Comparison of ENCODE assay signal across 8 cellular contexts in the genomic region with DNA sequence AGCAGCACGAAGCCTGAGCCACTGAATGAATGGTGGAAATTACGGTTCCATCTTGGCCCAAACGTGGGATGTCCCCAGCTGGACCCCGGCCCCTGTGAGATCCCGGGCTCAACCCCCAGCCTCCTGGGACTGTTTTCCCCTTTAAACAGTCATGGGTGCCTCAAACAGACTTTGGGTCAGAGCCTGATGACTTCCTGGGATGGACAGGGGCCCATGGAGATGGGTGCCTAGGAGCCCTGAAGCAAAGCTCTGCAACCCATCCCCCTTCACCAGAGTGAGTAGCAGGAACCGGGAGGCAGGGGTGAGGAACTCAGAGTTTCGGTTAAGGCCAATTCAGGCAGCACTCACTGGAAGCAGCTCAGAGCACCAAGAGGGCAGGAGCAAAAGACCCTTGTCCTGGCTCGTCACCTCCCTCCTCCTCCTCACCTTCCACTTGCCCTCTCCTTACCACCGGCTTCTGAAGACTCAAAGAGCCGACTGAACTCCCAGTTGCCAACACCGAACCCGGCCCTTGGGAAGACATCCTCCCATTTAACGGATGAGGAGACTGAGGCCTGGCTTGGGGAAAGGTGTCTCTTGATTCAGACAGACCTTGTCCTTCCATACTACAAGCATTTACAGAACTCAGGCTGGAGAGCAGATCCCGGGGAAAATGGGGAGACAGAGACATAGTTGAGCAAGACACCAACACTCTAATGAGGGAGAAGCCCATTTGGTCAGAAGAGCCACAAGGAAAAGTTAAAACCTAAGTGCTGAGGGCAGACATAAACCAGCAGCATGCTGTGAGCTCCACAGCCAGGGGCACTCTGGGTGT. TPM values are rescaled to one million over a fixed set of nuclear protein-coding genes. Genes with fewer than 3 reads are reported as not detected.
A peak's percentile ranks its signal among the peaks of the same experiment; 100 is the strongest.
DNase-seq lines count a peak whose midpoint lies in the region; ATAC-seq, FAIRE-seq and TF ChIP-seq lines count a peak whose summit lies in the region.

No MANE protein-coding gene starts in this region.

- H3K27me3 Mint-ChIP-seq in central memory CD8-positive, alpha-beta T cell, result peaks cover 15% of the 10 kb centered on the region

- H3K27ac Mint-ChIP-seq in central memory CD8-positive, alpha-beta T cell (ENCODE audit: low read depth), result no peak overlapping the region

- no peak for TF ChIP-seq EP300 in A549 (IDR thresholded peaks at IDR 0.05)

- CTCF ChIA-PET in A549 (lab: Yijun Ruan, JAX), result interaction anchor here (1.1 to 8.0 kb wide), 7 partner anchors 13 to 249 kb away, joined by 3 to 96 read pairs (median 4); partner anchors contain the start of gene DSN1

- H3K27me3 ChIP-seq in HUES6 (ENCODE audit: control insufficient read depth, insufficient read depth, low read length), result peaks cover 11% of the 10 kb centered on the region; the same call in 1 of the 2 replicates
- H3K27me3 ChIP-seq in muscle layer of duodenum (ENCODE audit: low read depth, low read length), result no peaks in the 10 kb centered on the region

- no peak for DNase-seq in A549 (ENCODE audit: low read depth in 1 of 2, low spot score in 1 of 2)
- DNase-seq in central memory CD8-positive, alpha-beta T cell (ENCODE audit: low spot score in 2 of 2), result no peak
- no peak for DNase-seq in central memory CD4-positive, alpha-beta T cell
- DNase-seq in stimulated activated CD4-positive, alpha-beta T cell treated with anti-CD3 and anti-CD28 coated beads, Interleukin-1b, Interleukin-23, amount 100 ng/mL, for 48 hours, result no peak
- DNase-seq in EL, result no peak

- no peak for TF ChIP-seq POLR2A in A549 (IDR thresholded peaks at IDR 0.05; ENCODE audit: low read length)

- H3K9me3 Mint-ChIP-seq in central memory CD8-positive, alpha-beta T cell, result no peaks in the 10 kb centered on the region

- H3K9me3 ChIP-seq in A549, result no peaks in the 10 kb centered on the region
- H3K9me3 ChIP-seq in HUES6 (ENCODE audit: control insufficient read depth, insufficient read depth, low read depth, low read length), result no peaks in the 10 kb centered on the region
- H3K9me3 ChIP-seq in muscle layer of duodenum (ENCODE audit: control insufficient read depth in 1 of 2, low read length in 2 of 2), result no peaks in the 10 kb centered on the region

- peak overlapping the region; percentile 89 for H3K4me2 ChIP-seq in A549

- 90% methylated on average over 14 of the region's 14 CpGs for WGBS in A549 (ENCODE audit: missing lambda C conversion rate)

- H3K4me1 ChIP-seq in A549 (peaks cover 43% of the 10 kb centered on the region), HUES6 (ENCODE audit: control insufficient read depth, insufficient read depth, low read length) (peaks cover 53% of the 10 kb centered on the region), muscle layer of duodenum (ENCODE audit: control insufficient read depth in 1 of 2, insufficient read depth in 2 of 2, low read length in 2 of 2) (peaks cover 30 to 52% of the 10 kb centered on the region in 2 donors)

- H3K36me3 Mint-ChIP-seq in central memory CD8-positive, alpha-beta T cell (ENCODE audit: insufficient read depth), result peaks cover 1% of the 10 kb centered on the region

- no peak for FAIRE-seq in A549 (lab: Jason Lieb, UNC)

- H3K4me1 Mint-ChIP-seq in central memory CD8-positive, alpha-beta T cell, result peaks cover 15% of the 10 kb centered on the region

- peak overlapping the region; percentile 85 for H3K4me3 ChIP-seq in A549
- H3K4me3 ChIP-seq in HUES6 (ENCODE audit: low read depth, low read length), result peak overlapping the region; percentile 71
- peak overlapping the region; percentile 64 to 72 for H3K4me3 ChIP-seq in muscle layer of duodenum (ENCODE audit: low read depth in 1 of 2, low read length in 2 of 2)

- ATAC-seq in A549 (no peak), GM21825 (IDR thresholded peaks at IDR 0.05; ENCODE audit: unreplicated experiment) (no peak)
- no peak for ATAC-seq in central memory CD8-positive, alpha-beta T cell (replicated peaks; ENCODE audit: extremely low read depth, poor library complexity, severe bottlenecking)

- TF ChIP-seq CTCF in A549 (IDR thresholded peaks at IDR 0.05), result no peak

- no peak overlapping the region for H3K9ac ChIP-seq in HUES6 (ENCODE audit: low read length)

- no peak for TF ChIP-seq RAD21 in A549 (conservative IDR thresholded peaks at IDR 0.05 in 1 of 2, IDR thresholded peaks at IDR 0.05 in 1 of 2)

- POLR2A ChIA-PET in A549 (lab: Yijun Ruan, JAX), result interaction anchor here (1.2 kb wide), 1 partner anchor 26 kb away, joined by 3 read pairs; no protein-coding TSS in a partner anchor

- H3K27ac ChIP-seq in A549 (peak overlapping the region; percentile 79 to 96), HUES6 (ENCODE audit: low read depth, low read length) (no peak overlapping the region), muscle layer of duodenum (ENCODE audit: low read length) (peak overlapping the region; percentile 69)

- H3K4me3 Mint-ChIP-seq in central memory CD8-positive, alpha-beta T cell, result peak overlapping the region; percentile 56

- H3K36me3 ChIP-seq in HUES6 (ENCODE audit: control insufficient read depth, insufficient read depth, low read length), result 0 out of 2 replicates have a peak, but pooled peaks cover 4% of the 10 kb centered on the region
- no peaks in the 10 kb centered on the region for H3K36me3 ChIP-seq in muscle layer of duodenum (ENCODE audit: control insufficient read depth in 1 of 2, insufficient read depth in 2 of 2, low read length in 2 of 2)

TF ChIP-seq in A549, 52 proteins besides CTCF, POLR2A, EP300 and RAD21:
- 0 out of 2 replicates have a peak, but pooled peaks have one; percentile 7 for TF ChIP-seq KDM1A (IDR thresholded peaks at IDR 0.05; ENCODE audit: low read depth)
- TF ChIP-seq, protein P1, sequence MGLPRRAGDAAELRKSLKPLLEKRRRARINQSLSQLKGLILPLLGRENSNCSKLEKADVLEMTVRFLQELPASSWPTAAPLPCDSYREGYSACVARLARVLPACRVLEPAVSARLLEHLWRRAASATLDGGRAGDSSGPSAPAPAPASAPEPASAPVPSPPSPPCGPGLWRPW (IDR thresholded peaks at IDR 0.05), result no peak
- no peak for TF ChIP-seq MAZ (IDR thresholded peaks at IDR 0.05; ENCODE audit: borderline replicate concordance, low read depth, low read length)

RNA-seq across cellular contexts. Expression of gene TLDC2, which starts 14.9 kb away (rescaled TPM):
- 0.09 and 0.17 TPM in 2 replicates for polyA plus RNA-seq in A549 (2011; rRNA removed)
- polyA plus RNA-seq in A549 (2012; cell fraction: cytosol; rRNA removed), result not detected in 2 replicates
- polyA plus RNA-seq in A549 (2012; cell fraction: nucleus; rRNA removed), result not detected in 2 replicates
- 0.04 TPM in 1 of 3 replicates, not detected in the others for polyA plus RNA-seq in A549 (2017; fragmentation: RNase III; extraction: RNeasy Plus Mini Kit Qiagen cat#74134 plus additional on column Dnase treatment)
- polyA minus RNA-seq in A549 (2011; rRNA and poly(A)+ RNA removed), result 0.50 TPM in 1 of 2 replicates, not detected in the other
